Comparison of ENCODE assay signal across 11 cellular contexts in the genomic region with DNA sequence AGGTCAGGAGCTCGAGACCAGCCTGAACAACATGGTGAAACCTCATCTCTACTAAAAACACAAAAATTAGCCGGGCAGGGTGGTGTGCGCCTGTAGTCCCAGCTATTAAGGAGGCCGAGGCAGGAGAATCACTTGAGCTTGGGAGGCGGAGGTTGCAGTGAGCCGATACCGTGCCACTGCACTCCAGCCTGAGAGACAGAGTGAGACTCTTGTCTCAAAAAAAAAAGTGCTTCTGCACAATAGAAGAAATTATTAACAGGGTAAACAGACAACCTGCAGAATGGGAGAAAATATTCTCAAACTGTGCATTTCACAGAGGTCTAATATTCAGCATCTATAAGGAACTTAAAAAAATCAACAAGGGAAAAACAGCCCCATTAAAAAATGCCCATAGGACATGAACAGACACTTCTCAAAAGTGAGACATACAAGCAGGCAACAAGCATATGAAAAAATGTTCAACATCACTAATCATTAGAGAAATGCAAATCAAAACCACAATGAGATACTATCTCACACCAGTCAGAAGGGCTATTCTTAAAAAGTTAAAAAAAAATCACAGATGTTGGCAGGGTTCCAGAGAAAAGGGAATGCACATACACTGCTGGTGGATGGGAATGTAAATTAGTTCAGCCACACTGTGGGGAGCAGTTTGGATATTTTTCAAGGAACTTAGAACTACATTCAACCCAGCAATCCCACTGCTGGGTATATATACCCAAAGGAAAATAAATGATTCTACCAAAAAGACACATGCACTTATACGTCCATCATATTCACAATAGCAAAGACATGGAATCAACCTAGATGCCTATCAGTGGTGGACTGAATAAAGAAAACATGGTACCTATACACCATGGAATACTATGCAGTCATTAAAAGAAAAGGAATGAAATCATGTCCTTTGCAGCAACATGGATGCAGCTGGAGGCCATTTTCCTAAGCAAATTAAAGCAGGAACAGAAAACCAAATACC.
DNase-seq lines count a peak whose midpoint lies in the region; ATAC-seq and TF ChIP-seq lines count a peak whose summit lies in the region.
"Had no signal": no experiment of that assay in that cellular context is flagged by ENCODE, and none has a peak within 500 bp of the region (broad histone marks: within the 10 kb centered on the region; RNA-seq: fewer than 3 reads in every experiment).

No MANE protein-coding gene starts in this region.

- H3K4me3 ChIP-seq in DND-41 (ENCODE audit: low read depth in 1 of 2, low read length in 2 of 2), result no peak overlapping the region

- no peaks in the 10 kb centered on the region for H3K27me3 ChIP-seq in DND-41 (ENCODE audit: insufficient read depth, low read length, poor library complexity)

- no peaks in the 10 kb centered on the region for H4K20me1 ChIP-seq in DND-41 (ENCODE audit: insufficient read depth, low read length)

- TF ChIP-seq CTCF in DND-41 (IDR thresholded peaks at IDR 0.05; ENCODE audit: borderline replicate concordance, extremely low read depth, low read length, poor library complexity, severe bottlenecking), result no peak

- H3K36me3 ChIP-seq in DND-41 (ENCODE audit: insufficient read depth, low read length), result no peaks in the 10 kb centered on the region

- H3K4me1 ChIP-seq in DND-41 (ENCODE audit: insufficient read depth, low read length), result peaks cover 9% of the 10 kb centered on the region

- no peak overlapping the region for H3K4me2 ChIP-seq in DND-41 (ENCODE audit: insufficient read depth, low read length)

- no peaks in the 10 kb centered on the region for H3K9me3 ChIP-seq in DND-41 (ENCODE audit: insufficient read depth, low read length, severe bottlenecking)

- in situ Hi-C loops in ACHN (cut with HindIII; ENCODE audit: low pct_ligation_motif_present, low pct_unique_long_range_greater_than_20kb, low sequenced_read_pairs), result no loop called here

- DNase-seq in DND-41, result no peak
- peak; percentile 59 for DNase-seq in RPMI7951 (ENCODE audit: low read depth)
- DNase-seq in activated CD8-positive, alpha-beta memory T cell treated with anti-CD3 and anti-CD28 coated beads, Interleukin-2, amount 50 U/mL, for 48 hours, result no peak
- no peak for DNase-seq in ACHN
- no peak for DNase-seq in DMS79 (lab: John Stamatoyannopoulos, UW)
- no peak for DNase-seq in NCI-H1092 (lab: John Stamatoyannopoulos, UW)
- DNase-seq: activated CD4-positive, CD25-positive, alpha-beta regulatory T cell treated with anti-CD3 and anti-CD28 coated beads, Interleukin-2, amount 50 U/mL, for 72 hours; islet precursor cell; NCI-H146 had no signal

- H2AFZ ChIP-seq in DND-41 (ENCODE audit: low read depth, low read length), result no peak overlapping the region

- H3K79me2 ChIP-seq in DND-41 (ENCODE audit: insufficient read depth, low read length), result no peaks in the 10 kb centered on the region

- no peak overlapping the region for H3K9ac ChIP-seq in DND-41 (ENCODE audit: low read depth, low read length)

- ATAC-seq in DND-41 (ENCODE audit: insufficient read depth, low read depth), result peak; percentile 67
- ATAC-seq in GM19463 (IDR thresholded peaks at IDR 0.05; ENCODE audit: unreplicated experiment), result peak; percentile 61
- peak; percentile 57 for ATAC-seq in HG03045 (IDR thresholded peaks at IDR 0.05; ENCODE audit: unreplicated experiment)

- no peak overlapping the region for H3K27ac ChIP-seq in DND-41 (ENCODE audit: low read length)
